Comparison of ENCODE assay signal across 22 cellular contexts in the genomic region with DNA sequence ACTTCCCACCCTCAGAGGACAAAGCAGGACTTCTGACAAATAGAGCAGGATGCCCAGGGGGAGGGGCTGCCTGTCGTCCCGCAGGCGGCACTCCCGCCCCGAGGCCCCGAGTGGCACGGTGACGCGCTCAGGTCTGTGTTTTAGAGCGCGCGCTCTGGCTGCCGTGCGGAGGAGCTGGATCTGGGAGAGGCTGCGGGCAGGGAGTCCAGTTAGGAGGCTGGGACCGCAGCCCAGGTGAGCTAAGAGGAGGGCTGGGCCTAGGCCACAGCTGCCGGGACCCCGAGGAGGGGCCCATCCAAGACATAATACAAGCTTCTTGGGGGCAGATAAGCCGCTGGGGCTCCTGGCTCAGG. TPM values are rescaled to one million over a fixed set of nuclear protein-coding genes. Genes with fewer than 3 reads are reported as not detected.
DNase-seq lines count a peak whose midpoint lies in the region; ATAC-seq and FAIRE-seq lines count a peak whose summit lies in the region.
"Had no signal": no experiment of that assay in that cellular context is flagged by ENCODE, and none has a peak within 500 bp of the region (broad histone marks: within the 10 kb centered on the region; RNA-seq: fewer than 3 reads in every experiment).

No MANE protein-coding gene starts in this region.

- peak; percentile 30 for ATAC-seq in left colon
- no peak for ATAC-seq in GM19035 (IDR thresholded peaks at IDR 0.05; ENCODE audit: unreplicated experiment)
- ATAC-seq: stimulated activated naive CD8-positive, alpha-beta T cell treated with anti-CD3 and anti-CD28 coated beads, Interleukin-15, Interleukin-2, amounts not matched to agents 100 U/mL and 50 U/mL, for 24 hours had no signal

- DNase-seq in NCI-H2107 (lab: John Stamatoyannopoulos, UW), result peak; percentile 56
- DNase-seq in NCI-H2107 treated with DMSO at 0.1 percent for 48 hours (lab: John Stamatoyannopoulos, UW; ENCODE audit: unreplicated experiment), result no peak
- peak; percentile 89 for DNase-seq in DMS79 (lab: John Stamatoyannopoulos, UW)
- DNase-seq in NCI-H2196 treated with DMSO at 0.1 percent for 48 hours (lab: John Stamatoyannopoulos, UW; ENCODE audit: unreplicated experiment), result peak; percentile 82
- DNase-seq in left colon, result no peak
- DNase-seq in mesenteric fat pad (ENCODE audit: low spot score), result no peak
- DNase-seq in GM19239 (ENCODE audit: insufficient read length, low spot score), result no peak
- DNase-seq: activated T-cell treated with anti-CD3 and anti-CD28 coated beads, Interleukin-2, amount 50 U/mL, for 48 hours; effector CD8-positive, alpha-beta T cell; GF-D8; HFFc6; left cardiac atrium; MV-4-11; stimulated activated naive CD8-positive, alpha-beta T cell treated with anti-CD3 and anti-CD28 coated beads, Interleukin-15, Interleukin-2, amounts not matched to agents 100 U/mL and 50 U/mL, for 24 hours had no signal

- intact Hi-C loops in left colon (cut with DNase I, micrococcal nuclease), result loop anchor here in 1 of 2 donors (10.0 kb wide), 1 partner anchor 80 kb away; the partner anchor contains the start of gene KCTD13

- FAIRE-seq in GM19239 (lab: Jason Lieb, UNC), result no peak
- FAIRE-seq: A204.1, TTC549 had no signal

RNA-seq across cellular contexts. Expression of gene DOC2A, which starts 6.4 kb away (rescaled TPM):
- total RNA-seq in left colon, result 1 to 10 TPM; 7.5 to 9.2 TPM
- total RNA-seq in mesenteric fat pad, result 0.42 TPM
- total RNA-seq: myocyte had no signal

RNA-seq across cellular contexts. Expression of gene INO80E, which starts 8.4 kb away (rescaled TPM):
- total RNA-seq in left colon (10 to 100 TPM; 61.4 to 73.7 TPM), mesenteric fat pad (45.4 TPM)

RNA-seq across cellular contexts. Expression of gene HIRIP3, which starts 9.0 kb away (rescaled TPM):
- total RNA-seq in left colon, result 10 to 100 TPM in 1 of 2 donors, 1 to 10 TPM in 1; 7.6 to 11.9 TPM
- 11.0 TPM for total RNA-seq in mesenteric fat pad

RNA-seq across cellular contexts. Expression of gene C16orf92, which starts 18.6 kb away (rescaled TPM):
- total RNA-seq in left colon (not detected), mesenteric fat pad (not detected)
- total RNA-seq: hepatocyte, HFFc6, left cardiac atrium, myocyte, progenitor cell of endocrine pancreas, SK-MEL-5, urinary bladder had no signal

RNA-seq across cellular contexts. Expression of gene TLCD3B, which starts 26.7 kb away (rescaled TPM):
- total RNA-seq in left colon (under 1 TPM in 1 of 2 donors, not detected in 1; 0.31 TPM), mesenteric fat pad (not detected)
- total RNA-seq: hepatocyte, left cardiac atrium, SK-MEL-5 had no signal

Comparison
In these comparisons a context has a peak if more than half of its experiments do, and no peak if none do; other contexts are left out.
1. DNase-seq: peak in NCI-H2107 (single experiment), DMS79 (single experiment) and NCI-H2196 treated with DMSO at 0.1 percent for 48 hours (single experiment); none in NCI-H2107 treated with DMSO at 0.1 percent for 48 hours (single experiment), left colon (0 of 2), mesenteric fat pad (single experiment) and GM19239 (single experiment).